Comparison of ENCODE assay signal across 18 cellular contexts in genomic region chr20:57669626-57670025, GRCh38. TPM values are rescaled to one million over a fixed set of nuclear protein-coding genes. Genes with fewer than 3 reads are reported as not detected.
DNase-seq lines count a peak whose midpoint lies in the region; ATAC-seq, FAIRE-seq and TF ChIP-seq lines count a peak whose summit lies in the region.
"Had no signal": no experiment of that assay in that cellular context is flagged by ENCODE, and none has a peak within 500 bp of the region (broad histone marks: within the 10 kb centered on the region; RNA-seq: fewer than 3 reads in every experiment).

No MANE protein-coding gene starts in this region.

- peak overlapping the region in 4 of 6 donors; percentile 78 to 93 (median 86) for H3K27ac Mint-ChIP-seq in naive B cell
- H3K27ac Mint-ChIP-seq: CD4-positive, alpha-beta T cell had no signal

- TF ChIP-seq POLR2A in A549 (IDR thresholded peaks at IDR 0.05; ENCODE audit: low read length): no peak

- H3K4me3 ChIP-seq in A549: no peak overlapping the region
- H3K4me3 ChIP-seq in BLaER1 treated with 17β-estradiol and CSF1 and Interleukin-3, amounts not matched to agents 10 nM and 100 nM: no peak overlapping the region
- H3K4me3 ChIP-seq: HAP-1 had no signal

- peaks cover 0 to 92% (median 18%) of the 10 kb centered on the region in 11 experiments; a peak in 12 of 22 replicates for H4K20me1 ChIP-seq in BLaER1 treated with 17β-estradiol and CSF1 and Interleukin-3, amounts not matched to agents 10 nM and 100 nM

- H3K9ac ChIP-seq in BLaER1 treated with 17β-estradiol and CSF1 and Interleukin-3, amounts not matched to agents 10 nM and 100 nM: no peak overlapping the region

- H3K4me1 Mint-ChIP-seq in naive B cell: peaks cover 35 to 76% (median 50%) of the 10 kb centered on the region in 3 donors

- no peak overlapping the region for H3K27ac ChIP-seq in A549
- no peak overlapping the region for H3K27ac ChIP-seq in BLaER1 treated with 17β-estradiol and CSF1 and Interleukin-3, amounts not matched to agents 10 nM and 100 nM
- peak overlapping the region; percentile 46 for H3K27ac ChIP-seq in RWPE1
- H3K27ac ChIP-seq: HL-60 had no signal

- no peak for FAIRE-seq in A549 (lab: Jason Lieb, UNC)
- FAIRE-seq: G401.6, GM12891, GM19239, H1 had no signal

- TF ChIP-seq RAD21 in A549 (conservative IDR thresholded peaks at IDR 0.05 in 1 of 2, IDR thresholded peaks at IDR 0.05 in 1 of 2): no peak

- H3K4me2 ChIP-seq in A549: no peak overlapping the region
- H3K4me2 ChIP-seq in BLaER1 treated with 17β-estradiol and CSF1 and Interleukin-3, amounts not matched to agents 10 nM and 100 nM: peak overlapping the region in 6 of 11 experiments; percentile 2 to 93 (median 53); a peak in 8 of 22 replicates

- H3K4me1 ChIP-seq in A549: peaks cover 83% of the 10 kb centered on the region
- H3K4me1 ChIP-seq in BLaER1 treated with 17β-estradiol and CSF1 and Interleukin-3, amounts not matched to agents 10 nM and 100 nM: peaks cover 18 to 100% (median 95%) of the 10 kb centered on the region in 10 experiments
- H3K4me1 ChIP-seq: HAP-1 had no signal

- H3K36me3 Mint-ChIP-seq in naive B cell: no peaks in the 10 kb centered on the region

- CTCF ChIA-PET in A549 (lab: Yijun Ruan, JAX): interaction anchor here (0.8 to 2.1 kb wide), 4 partner anchors 15 to 510 kb away, joined by 3 to 5 read pairs (median 3); no protein-coding TSS in a partner anchor
- CTCF ChIA-PET in RWPE1 (lab: Yijun Ruan, JAX): interaction anchor here (0.6 to 0.7 kb wide), 2 partner anchors 55 to 509 kb away, joined by 3 to 6 read pairs; no protein-coding TSS in a partner anchor

- TF ChIP-seq EP300 in A549 (IDR thresholded peaks at IDR 0.05): no peak

- ATAC-seq in A549 (no peak), naive B cell (ENCODE audit: low read depth in 2 of 2) (no peak), GM18519 (IDR thresholded peaks at IDR 0.05; ENCODE audit: low FRiP score, unreplicated experiment) (no peak), HG03354 (IDR thresholded peaks at IDR 0.05; ENCODE audit: poor library complexity, severe bottlenecking, unreplicated experiment) (no peak)

- H3K27me3 ChIP-seq in BLaER1 treated with 17β-estradiol and CSF1 and Interleukin-3, amounts not matched to agents 10 nM and 100 nM: peaks cover 0 to 15% (median 0%) of the 10 kb centered on the region in 11 experiments; a peak in 3 of 22 replicates

- H3K4me3 Mint-ChIP-seq in naive B cell: peak overlapping the region in 1 of 8 donors; percentile 61
- H3K4me3 Mint-ChIP-seq: CD4-positive, alpha-beta T cell had no signal

- H3K27me3 Mint-ChIP-seq in naive B cell: no peaks in the 10 kb centered on the region
- H3K27me3 Mint-ChIP-seq: CD4-positive, alpha-beta T cell had no signal

- DNase-seq in A549 (ENCODE audit: low read depth in 1 of 2, low spot score in 1 of 2) (no peak), RWPE1 (ENCODE audit: low spot score) (no peak), naive B cell (no peak), SW480 (ENCODE audit: low spot score) (no peak)
- DNase-seq: AML-193; C1 segment of cervical spinal cord; CD4-positive, alpha-beta T cell; DMS79; KG1 had no signal

- H3K9me3 Mint-ChIP-seq in naive B cell: no peaks in the 10 kb centered on the region
- H3K9me3 Mint-ChIP-seq: CD4-positive, alpha-beta T cell had no signal

- WGBS in A549 (ENCODE audit: missing lambda C conversion rate): 84% methylated on average over 7 of the region's 7 CpGs

- no peaks in the 10 kb centered on the region for H3K9me3 ChIP-seq in A549
- no peaks in the 10 kb centered on the region for H3K9me3 ChIP-seq in BLaER1 treated with 17β-estradiol and CSF1 and Interleukin-3, amounts not matched to agents 10 nM and 100 nM (replicated peaks in 1 of 11)
- H3K9me3 ChIP-seq: HAP-1 had no signal

- POLR2A ChIA-PET in A549 (lab: Yijun Ruan, JAX) (no interaction called here), RWPE1 (lab: Yijun Ruan, JAX; ENCODE audit: low non-redundant PET) (interaction anchor here (0.5 to 0.6 kb wide), 2 partner anchors 31 to 882 kb away, joined by 3 to 5 read pairs; no protein-coding TSS in a partner anchor)

- TF ChIP-seq CTCF in A549 (IDR thresholded peaks at IDR 0.05): no peak
- TF ChIP-seq CTCF in RWPE1 (conservative IDR thresholded peaks at IDR 0.05; ENCODE audit: low read depth): no peak

- no peaks in the 10 kb centered on the region for H3K36me3 ChIP-seq in BLaER1 treated with 17β-estradiol and CSF1 and Interleukin-3, amounts not matched to agents 10 nM and 100 nM
- H3K36me3 ChIP-seq: HAP-1 had no signal

TF ChIP-seq in A549, 52 proteins besides CTCF, POLR2A, EP300 and RAD21:
- no peak for TF ChIP-seq NPAS2 (CRISPR knock-in tag; IDR thresholded peaks at IDR 0.05; ENCODE audit: borderline replicate concordance)
- peak; percentile 87 for TF ChIP-seq MAFK (IDR thresholded peaks at IDR 0.05; ENCODE audit: partially characterized antibody)
- TF ChIP-seq TFCP2L1 (CRISPR knock-in tag; IDR thresholded peaks at IDR 0.05): no peak
- no peak for TF ChIP-seq MAZ (IDR thresholded peaks at IDR 0.05; ENCODE audit: borderline replicate concordance, low read depth, low read length)
- no peak for TF ChIP-seq ZC3H11A (IDR thresholded peaks at IDR 0.05)
- TF ChIP-seq KDM1A (IDR thresholded peaks at IDR 0.05; ENCODE audit: low read depth): no peak

RNA-seq across cellular contexts. Expression of gene PMEPA1, which starts 40.2 kb away (rescaled TPM):
- polyA plus RNA-seq in A549 (2011; rRNA removed): 131 and 150 TPM in 2 replicates
- 145 and 229 TPM in 2 replicates for polyA plus RNA-seq in A549 (2012; cell fraction: cytosol; rRNA removed)
- polyA plus RNA-seq in A549 (2012; cell fraction: nucleus; rRNA removed): 263 and 339 TPM in 2 replicates
- 114 to 152 TPM (median 147 TPM) in 3 replicates for polyA plus RNA-seq in A549 (2017; fragmentation: RNase III; extraction: RNeasy Plus Mini Kit Qiagen cat#74134 plus additional on column Dnase treatment)
- polyA minus RNA-seq in A549 (2011; rRNA and poly(A)+ RNA removed): 151 and 188 TPM in 2 replicates
- 10 to 100 TPM in 5 of 6 donors, 1 to 10 TPM in 1; 7.6 to 18.7 (median 12.5) TPM for polyA plus RNA-seq in naive B cell (ENCODE audit: low read depth in 6 of 6)

RNA-seq across cellular contexts. Expression of gene ZBP1, which starts 49.4 kb away (rescaled TPM):
- polyA plus RNA-seq in A549 (2011; rRNA removed) (not detected in 2 replicates), A549 (2017; fragmentation: RNase III; extraction: RNeasy Plus Mini Kit Qiagen cat#74134 plus additional on column Dnase treatment) (0.05 to 0.07 TPM (median 0.05 TPM) in 3 replicates), naive B cell (ENCODE audit: low read depth in 6 of 6) (10 to 100 TPM in 5 of 6 donors, 1 to 10 TPM in 1; 7.6 to 24.1 (median 15.5) TPM)
- not detected in 2 replicates for polyA plus RNA-seq in A549 (2012; cell fraction: cytosol; rRNA removed)
- polyA plus RNA-seq in A549 (2012; cell fraction: nucleus; rRNA removed): 0.02 and 0.05 TPM in 2 replicates
- not detected in 2 replicates for polyA minus RNA-seq in A549 (2011; rRNA and poly(A)+ RNA removed)
- polyA plus RNA-seq: H1 had no signal

Comparison
In these comparisons a context has a peak if more than half of its experiments do, and no peak if none do; other contexts are left out.
1. RNA of gene PMEPA1, which starts 40.2 kb away (polyA plus RNA-seq): 114 to 339 TPM in A549; 7.6 to 18.7 TPM in naive B cell; every median in the first group is over 4 times any median in the second.
2. RNA of gene ZBP1, which starts 49.4 kb away (polyA plus RNA-seq): 7.6 to 24.1 TPM in naive B cell; 0.02 to 0.07 TPM in A549; every median in the first group is over 4 times any median in the second.